19 cellular contexts compared by ENCODE assay signal in genomic region chr21:45959779-45960390, GRCh38.
"Had no signal": no experiment of that assay in that cellular context is flagged by ENCODE, and none has a peak within 500 bp of the region (broad histone marks: within the 10 kb centered on the region; RNA-seq: fewer than 3 reads in every experiment).

No MANE protein-coding gene starts in this region.

- H3K36me3 ChIP-seq: prostate gland, suprapubic skin, upper lobe of left lung had no signal

- ATAC-seq: activated CD4-positive, CD25-positive, alpha-beta regulatory T cell treated with anti-CD3 and anti-CD28 coated beads, Interleukin-2, amount 50 U/mL, for 24 hours; activated CD8-positive, alpha-beta T cell treated with anti-CD3 and anti-CD28 coated beads, Interleukin-2, amount 10 ng/mL, durations not matched to agents 7 days and 5 days; effector memory CD8-positive, alpha-beta T cell; left ventricle myocardium superior; mucosa of descending colon; right cardiac atrium had no signal

- H3K27ac ChIP-seq: prostate gland had no signal

- H3K4me3 Mint-ChIP-seq: activated CD4-positive, alpha-beta T cell treated with anti-CD3 and anti-CD28 coated beads, Interleukin-2, amount 10 ng/mL, durations not matched to agents 7 days and 5 days; activated CD8-positive, alpha-beta T cell treated with anti-CD3 and anti-CD28 coated beads, Interleukin-2, amount 10 ng/mL, durations not matched to agents 7 days and 5 days; activated T-cell treated with anti-CD3 and anti-CD28 coated beads, Interleukin-2, amount 50 U/mL, for 24 hours; effector memory CD8-positive, alpha-beta T cell; naive B cell; neural crest cell; stimulated activated naive CD8-positive, alpha-beta T cell treated with anti-CD3 and anti-CD28 coated beads, Interleukin-15, Interleukin-2, amounts not matched to agents 100 ng/mL and 50 ng/mL, for 24 hours; T-helper 1 cell treated with Interleukin-12 subunit alpha and Interleukin-12 subunit beta and Interleukin-4 antibody, amounts not matched to agents 30 μg/mL and 1 μg/mL, for 36 hours had no signal

- H3K27ac Mint-ChIP-seq: activated CD4-positive, alpha-beta T cell treated with anti-CD3 and anti-CD28 coated beads, Interleukin-2, amount 10 ng/mL, durations not matched to agents 7 days and 5 days; activated CD8-positive, alpha-beta T cell treated with anti-CD3 and anti-CD28 coated beads, Interleukin-2, amount 10 ng/mL, durations not matched to agents 7 days and 5 days; activated T-cell treated with anti-CD3 and anti-CD28 coated beads, Interleukin-2, amount 50 U/mL, for 24 hours; effector memory CD8-positive, alpha-beta T cell; naive B cell; stimulated activated naive CD8-positive, alpha-beta T cell treated with anti-CD3 and anti-CD28 coated beads, Interleukin-15, Interleukin-2, amounts not matched to agents 100 ng/mL and 50 ng/mL, for 24 hours; T-helper 1 cell treated with Interleukin-12 subunit alpha and Interleukin-12 subunit beta and Interleukin-4 antibody, amounts not matched to agents 30 μg/mL and 1 μg/mL, for 36 hours had no signal

- H3K9me3 ChIP-seq: prostate gland, suprapubic skin had no signal

- H3K4me3 ChIP-seq: mucosa of descending colon, prostate gland, skin epidermis, suprapubic skin, upper lobe of left lung had no signal

- DNase-seq: activated CD4-positive, alpha-beta T cell treated with anti-CD3 and anti-CD28 coated beads, Interleukin-2, amount 10 ng/mL, durations not matched to agents 7 days and 5 days; activated CD8-positive, alpha-beta T cell treated with anti-CD3 and anti-CD28 coated beads, Interleukin-2, amount 10 ng/mL, durations not matched to agents 7 days and 5 days; activated naive CD4-positive, alpha-beta T cell treated with anti-CD3 and anti-CD28 coated beads, Interleukin-2, amount 50 U/mL, for 16 hours; activated T-cell treated with anti-CD3 and anti-CD28 coated beads, Interleukin-2, amount 50 U/mL, for 24 hours; effector memory CD8-positive, alpha-beta T cell; hypothalamus; kidney; left ventricle myocardium superior; mucosa of descending colon; naive B cell; upper lobe of left lung had no signal

- H3K4me1 Mint-ChIP-seq: neural crest cell had no signal

- H3K4me1 ChIP-seq: prostate gland, upper lobe of left lung had no signal

- H3K27me3 ChIP-seq: suprapubic skin, upper lobe of left lung had no signal
